8 cellular contexts compared by ENCODE assay signal in genomic region chr1:28581531-28582247, GRCh38.
A peak's percentile ranks its signal among the peaks of the same experiment; 100 is the strongest.
DNase-seq lines count a peak whose midpoint lies in the region; ATAC-seq and TF ChIP-seq lines count a peak whose summit lies in the region.

No MANE protein-coding gene starts in this region.

- peaks cover 8% of the 10 kb centered on the region; the same call in 1 of the 2 replicates for H3F3A ChIP-seq in OCI-LY1 (ENCODE audit: insufficient read depth, low read length)

- H3K4me3 ChIP-seq in HUES6 (ENCODE audit: low read depth, low read length) (peak overlapping the region; percentile 84), OCI-LY1 (ENCODE audit: low read depth, low read length, poor library complexity, severe bottlenecking) (peak overlapping the region; percentile 86), epithelial cell of esophagus (ENCODE audit: low read length) (peak overlapping the region; percentile 98), mucosa of rectum (ENCODE audit: low read length in 2 of 2) (peak overlapping the region; percentile 91 to 96)

- peak; percentile 83 for ATAC-seq in GM21423 (IDR thresholded peaks at IDR 0.05; ENCODE audit: unreplicated experiment)

- peaks cover 45% of the 10 kb centered on the region for H3K36me3 ChIP-seq in HUES6 (ENCODE audit: control insufficient read depth, insufficient read depth, low read length)
- H3K36me3 ChIP-seq in OCI-LY1 (ENCODE audit: insufficient read depth, low read length), result peaks cover 49% of the 10 kb centered on the region
- H3K36me3 ChIP-seq in mucosa of rectum (ENCODE audit: control insufficient read depth in 2 of 2, insufficient read depth in 2 of 2, low read length in 2 of 2), result peaks cover 28 to 34% of the 10 kb centered on the region in 2 donors

- H3K27ac ChIP-seq in HUES6 (ENCODE audit: low read depth, low read length) (peak overlapping the region; percentile 77), OCI-LY1 (ENCODE audit: low read depth, low read length, poor library complexity, severe bottlenecking) (peak overlapping the region; percentile 67), mucosa of rectum (ENCODE audit: low read depth in 2 of 2, low read length in 2 of 2) (peak overlapping the region; percentile 93 to 94)

- H3K9me3 ChIP-seq in HUES6 (ENCODE audit: control insufficient read depth, insufficient read depth, low read depth, low read length) (no peaks in the 10 kb centered on the region), OCI-LY1 (ENCODE audit: low read length) (no peaks in the 10 kb centered on the region), mucosa of rectum (ENCODE audit: control insufficient read depth in 2 of 2, low read length in 2 of 2) (no peaks in the 10 kb centered on the region)

- TF ChIP-seq CTCF in OCI-LY1 (IDR thresholded peaks at IDR 0.05; ENCODE audit: low read length), result peak; percentile 17; the same call in 1 of the 2 replicates
- no peak for TF ChIP-seq CTCF in epithelial cell of esophagus (IDR thresholded peaks at IDR 0.05; ENCODE audit: insufficient read depth, low read depth, low read length, missing control alignments)

- H2AFZ ChIP-seq in OCI-LY1 (ENCODE audit: low read length), result no peak overlapping the region

- H3K4me1 ChIP-seq in HUES6 (ENCODE audit: control insufficient read depth, insufficient read depth, low read length), result 0 out of 2 replicates have a peak, but pooled peaks cover 4% of the 10 kb centered on the region
- peaks cover 37% of the 10 kb centered on the region for H3K4me1 ChIP-seq in OCI-LY1 (ENCODE audit: insufficient read depth, low read length, severe bottlenecking)
- H3K4me1 ChIP-seq in mucosa of rectum (ENCODE audit: control insufficient read depth in 2 of 2, insufficient read depth in 2 of 2, low read length in 2 of 2), result peaks cover 17 to 24% of the 10 kb centered on the region in 2 donors

- H3K9ac ChIP-seq in HUES6 (ENCODE audit: low read length), result peak overlapping the region; percentile 84
- peak overlapping the region; percentile 90 for H3K9ac ChIP-seq in OCI-LY1 (ENCODE audit: low read length)
- H3K9ac ChIP-seq in mucosa of rectum (ENCODE audit: low read depth in 1 of 2, low read length in 2 of 2), result peak overlapping the region; percentile 90 to 91

- H4K20me1 ChIP-seq in OCI-LY1 (ENCODE audit: insufficient read depth, low read length), result no peaks in the 10 kb centered on the region

- no peaks in the 10 kb centered on the region; the same call in 1 of the 2 replicates for H3K27me3 ChIP-seq in HUES6 (ENCODE audit: control insufficient read depth, insufficient read depth, low read length)
- H3K27me3 ChIP-seq in OCI-LY1 (ENCODE audit: insufficient read depth, low read length), result no peaks in the 10 kb centered on the region
- H3K27me3 ChIP-seq in mucosa of rectum (ENCODE audit: control insufficient read depth in 2 of 2, insufficient read depth in 2 of 2, low read length in 2 of 2), result no peaks in the 10 kb centered on the region

- peak overlapping the region; percentile 79 for H3K4me2 ChIP-seq in OCI-LY1 (ENCODE audit: low read length)

- H3K79me2 ChIP-seq in OCI-LY1 (ENCODE audit: insufficient read depth, low read length), result peaks cover 16% of the 10 kb centered on the region

- DNase-seq in DMS 273 (lab: John Stamatoyannopoulos, UW; ENCODE audit: unreplicated experiment) (peak; percentile 98), activated T-cell treated with anti-CD3 and anti-CD28 coated beads for 24 hours (ENCODE audit: low read depth) (peak; percentile 90), epithelial cell of esophagus (ENCODE audit: low read depth) (peak; percentile 95)
- DNase-seq in stimulated activated CD8-positive, alpha-beta memory T cell treated with anti-CD3 and anti-CD28 coated beads, Interleukin-4, amount 100 ng/mL, for 4 hours (ENCODE audit: low read depth in 2 of 2, low spot score in 1 of 2), result peak; percentile 81 to 86

- no peaks in the 10 kb centered on the region for H3K9me2 ChIP-seq in OCI-LY1 (ENCODE audit: low read depth, low read length)

Comparison
In these comparisons a context has a peak if more than half of its experiments do, and no peak if none do; other contexts are left out.
1. Peak in every context shown above with its lines: DNase-seq, ATAC-seq, H3K4me3 ChIP-seq and H3K27ac ChIP-seq.